Comparison of ENCODE assay signal across 17 cellular contexts in the genomic region with DNA sequence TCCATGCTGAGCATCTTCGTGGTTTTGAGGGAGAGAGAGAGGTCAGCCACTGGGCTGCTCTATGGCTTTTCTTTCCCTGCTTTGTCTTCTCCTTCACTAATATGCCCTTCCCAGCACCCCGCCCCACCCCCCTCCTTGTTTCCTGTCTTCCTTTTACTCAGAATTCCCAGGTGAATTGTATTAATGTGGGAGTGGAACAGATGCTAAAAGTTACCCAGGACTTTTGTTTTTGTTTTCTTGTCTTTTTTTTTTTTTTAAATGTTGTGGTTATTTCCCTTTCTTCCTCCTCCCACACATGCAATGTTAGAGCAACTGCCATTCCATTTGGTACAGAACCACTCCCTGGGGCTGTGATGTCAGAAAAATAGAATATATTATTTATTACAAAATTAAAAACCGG.
DNase-seq lines count a peak whose midpoint lies in the region; ATAC-seq and TF ChIP-seq lines count a peak whose summit lies in the region.
"Had no signal": no experiment of that assay in that cellular context is flagged by ENCODE, and none has a peak within 500 bp of the region (broad histone marks: within the 10 kb centered on the region; RNA-seq: fewer than 3 reads in every experiment).

No MANE protein-coding gene starts in this region.

- no peak for ATAC-seq in HG02642 (IDR thresholded peaks at IDR 0.05; ENCODE audit: poor library complexity, unreplicated experiment)
- ATAC-seq: Panc1; stimulated activated naive CD8-positive, alpha-beta T cell treated with anti-CD3 and anti-CD28 coated beads, Interleukin-15, amount 100 ng/mL, for 72 hours had no signal

- H3K4me1 Mint-ChIP-seq in glutamatergic neuron (ENCODE audit: low read depth, unreplicated experiment) (peaks cover 18% of the 10 kb centered on the region), nephron progenitor cell (peaks cover 18% of the 10 kb centered on the region)
- H3K4me1 Mint-ChIP-seq: CD8-positive, alpha-beta memory T cell; memory B cell; stimulated activated naive CD8-positive, alpha-beta T cell treated with anti-CD3 and anti-CD28 coated beads, Interleukin-15, amount 100 ng/mL, for 72 hours had no signal

- H3K4me2 ChIP-seq in BLaER1 = peak overlapping the region; percentile 47

- TF ChIP-seq CTCF in glutamatergic neuron (IDR thresholded peaks at IDR 0.05; ENCODE audit: partially characterized antibody, unreplicated experiment) = no peak
- TF ChIP-seq CTCF in nephron progenitor cell (IDR thresholded peaks at IDR 0.05) = no peak

- H3K36me3 ChIP-seq in BLaER1 (no peaks in the 10 kb centered on the region), SK-N-MC (ENCODE audit: insufficient read depth, low read length) (no peaks in the 10 kb centered on the region)

- H3K27me3 Mint-ChIP-seq in glutamatergic neuron (ENCODE audit: unreplicated experiment) (peaks cover 2% of the 10 kb centered on the region), nephron progenitor cell (ENCODE audit: low read depth, poor library complexity) (no peaks in the 10 kb centered on the region)
- H3K27me3 Mint-ChIP-seq: stimulated activated naive CD8-positive, alpha-beta T cell treated with anti-CD3 and anti-CD28 coated beads, Interleukin-15, amount 100 ng/mL, for 72 hours had no signal

- H3K4me3 ChIP-seq in BLaER1 (no peak overlapping the region), SK-N-MC (no peak overlapping the region)

- peak overlapping the region; percentile 4; the same call in 1 of the 2 replicates for H3K27ac ChIP-seq in BLaER1
- peak overlapping the region; percentile 69; the same call in 1 of the 2 replicates for H3K27ac ChIP-seq in SK-N-MC

- no peak for DNase-seq in SK-N-MC (ENCODE audit: low read depth, low spot score)
- peak; percentile 27 for DNase-seq in glutamatergic neuron
- no peak for DNase-seq in nephron progenitor cell
- DNase-seq in stimulated activated naive CD4-positive, alpha-beta T cell (lab: John Stamatoyannopoulos, UW) = no peak
- DNase-seq in GOT3 (lab: John Stamatoyannopoulos, UW) = no peak
- DNase-seq in NCI-H2196 (lab: John Stamatoyannopoulos, UW; ENCODE audit: unreplicated experiment) = no peak
- DNase-seq: activated CD4-positive, alpha-beta T cell treated with anti-CD3 and anti-CD28 coated beads, Interleukin-2, amount 50 U/mL, for 48 hours; activated naive CD4-positive, alpha-beta T cell treated with Interleukin-2 at 50 U/mL for 16 hours; aorta; CD8-positive, alpha-beta memory T cell; NCI-H2081 treated with DMSO at 0.1 percent for 48 hours; retina; stimulated activated naive CD8-positive, alpha-beta T cell treated with anti-CD3 and anti-CD28 coated beads, Interleukin-15, amount 100 ng/mL, for 72 hours had no signal

- peaks cover 8% of the 10 kb centered on the region for H3K36me3 Mint-ChIP-seq in glutamatergic neuron (ENCODE audit: unreplicated experiment)
- peaks cover 23% of the 10 kb centered on the region for H3K36me3 Mint-ChIP-seq in nephron progenitor cell (ENCODE audit: low read depth)

- H3K9me3 Mint-ChIP-seq in glutamatergic neuron (ENCODE audit: unreplicated experiment) (peaks cover 3% of the 10 kb centered on the region), nephron progenitor cell (peaks cover 36% of the 10 kb centered on the region)

- H4K20me1 ChIP-seq in BLaER1 = no peaks in the 10 kb centered on the region

- H3K9me3 ChIP-seq in BLaER1 (peaks cover 6% of the 10 kb centered on the region), SK-N-MC (ENCODE audit: low read depth, low read length) (no peaks in the 10 kb centered on the region)

- H3K9ac ChIP-seq in BLaER1 (no peak overlapping the region), SK-N-MC (ENCODE audit: insufficient read length) (no peak overlapping the region)

- H3K4me3 Mint-ChIP-seq in glutamatergic neuron (ENCODE audit: unreplicated experiment) = peak overlapping the region; percentile 13
- peak overlapping the region; percentile 10 for H3K4me3 Mint-ChIP-seq in nephron progenitor cell
- H3K4me3 Mint-ChIP-seq: CD8-positive, alpha-beta memory T cell; memory B cell; stimulated activated naive CD8-positive, alpha-beta T cell treated with anti-CD3 and anti-CD28 coated beads, Interleukin-15, amount 100 ng/mL, for 72 hours had no signal

- H3K27ac Mint-ChIP-seq in glutamatergic neuron (ENCODE audit: unreplicated experiment) = peak overlapping the region; percentile 95
- H3K27ac Mint-ChIP-seq in nephron progenitor cell = no peak overlapping the region
- H3K27ac Mint-ChIP-seq: CD8-positive, alpha-beta memory T cell; memory B cell; stimulated activated naive CD8-positive, alpha-beta T cell treated with anti-CD3 and anti-CD28 coated beads, Interleukin-15, amount 100 ng/mL, for 72 hours had no signal

- H3K4me1 ChIP-seq in BLaER1 = peaks cover 15% of the 10 kb centered on the region

- no peaks in the 10 kb centered on the region for H3K27me3 ChIP-seq in BLaER1
